In the genomic region with DNA sequence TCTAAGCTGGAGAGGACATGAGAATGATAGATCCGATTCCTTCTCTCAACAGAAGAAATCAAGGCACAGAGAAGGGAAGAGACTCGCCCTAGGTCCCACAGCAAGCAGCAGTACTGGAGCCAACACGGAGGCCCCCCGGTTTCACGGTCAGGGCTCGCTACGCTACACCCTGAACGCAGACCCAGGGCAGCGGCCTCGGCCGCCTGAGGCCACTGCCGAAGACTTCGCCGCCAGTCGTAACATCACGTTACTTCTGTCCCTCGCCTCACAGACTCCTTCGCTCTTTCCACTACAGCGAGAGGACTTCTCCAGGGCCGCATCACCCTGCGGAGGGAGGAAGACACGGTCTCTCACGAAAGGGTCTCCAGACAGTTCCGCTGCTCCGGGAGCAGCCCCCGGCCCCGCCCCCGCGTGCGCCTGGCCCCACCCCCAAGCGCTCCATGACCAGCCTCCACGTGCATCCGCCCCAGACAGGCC, we compare ENCODE assay signal across 1 cellular context.
TF ChIP-seq lines count a peak whose summit lies in the region.

No MANE protein-coding gene starts in this region.

TF ChIP-seq in HepG2, 621 proteins besides CTCF, POLR2A, EP300 and RAD21 (continued from another document and continues in another):
- TF ChIP-seq, protein P1, sequence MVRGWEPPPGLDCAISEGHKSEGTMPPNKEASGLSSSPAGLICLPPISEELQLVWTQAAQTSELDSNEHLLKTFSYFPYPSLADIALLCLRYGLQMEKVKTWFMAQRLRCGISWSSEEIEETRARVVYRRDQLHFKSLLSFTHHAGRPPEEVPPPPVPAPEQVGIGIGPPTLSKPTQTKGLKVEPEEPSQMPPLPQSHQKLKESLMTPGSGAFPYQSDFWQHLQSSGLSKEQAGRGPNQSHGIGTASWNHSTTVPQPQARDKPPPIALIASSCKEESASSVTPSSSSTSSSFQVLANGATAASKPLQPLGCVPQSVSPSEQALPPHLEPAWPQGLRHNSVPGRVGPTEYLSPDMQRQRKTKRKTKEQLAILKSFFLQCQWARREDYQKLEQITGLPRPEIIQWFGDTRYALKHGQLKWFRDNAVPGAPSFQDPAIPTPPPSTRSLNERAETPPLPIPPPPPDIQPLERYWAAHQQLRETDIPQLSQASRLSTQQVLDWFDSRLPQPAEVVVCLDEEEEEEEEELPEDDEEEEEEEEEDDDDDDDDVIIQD (CRISPR knock-in tag; IDR thresholded peaks at IDR 0.05; ENCODE audit: low read depth): no peak
- peak; percentile 70; the same call in 1 of the 2 replicates for TF ChIP-seq ZNF768 (CRISPR knock-in tag; IDR thresholded peaks at IDR 0.05)
- TF ChIP-seq RELA (CRISPR knock-in tag; IDR thresholded peaks at IDR 0.05): no peak
- TF ChIP-seq KDM4B (CRISPR knock-in tag; IDR thresholded peaks at IDR 0.05): no peak
- no peak for TF ChIP-seq GTF3A (CRISPR knock-in tag; conservative IDR thresholded peaks at IDR 0.05)
- TF ChIP-seq, protein P2, sequence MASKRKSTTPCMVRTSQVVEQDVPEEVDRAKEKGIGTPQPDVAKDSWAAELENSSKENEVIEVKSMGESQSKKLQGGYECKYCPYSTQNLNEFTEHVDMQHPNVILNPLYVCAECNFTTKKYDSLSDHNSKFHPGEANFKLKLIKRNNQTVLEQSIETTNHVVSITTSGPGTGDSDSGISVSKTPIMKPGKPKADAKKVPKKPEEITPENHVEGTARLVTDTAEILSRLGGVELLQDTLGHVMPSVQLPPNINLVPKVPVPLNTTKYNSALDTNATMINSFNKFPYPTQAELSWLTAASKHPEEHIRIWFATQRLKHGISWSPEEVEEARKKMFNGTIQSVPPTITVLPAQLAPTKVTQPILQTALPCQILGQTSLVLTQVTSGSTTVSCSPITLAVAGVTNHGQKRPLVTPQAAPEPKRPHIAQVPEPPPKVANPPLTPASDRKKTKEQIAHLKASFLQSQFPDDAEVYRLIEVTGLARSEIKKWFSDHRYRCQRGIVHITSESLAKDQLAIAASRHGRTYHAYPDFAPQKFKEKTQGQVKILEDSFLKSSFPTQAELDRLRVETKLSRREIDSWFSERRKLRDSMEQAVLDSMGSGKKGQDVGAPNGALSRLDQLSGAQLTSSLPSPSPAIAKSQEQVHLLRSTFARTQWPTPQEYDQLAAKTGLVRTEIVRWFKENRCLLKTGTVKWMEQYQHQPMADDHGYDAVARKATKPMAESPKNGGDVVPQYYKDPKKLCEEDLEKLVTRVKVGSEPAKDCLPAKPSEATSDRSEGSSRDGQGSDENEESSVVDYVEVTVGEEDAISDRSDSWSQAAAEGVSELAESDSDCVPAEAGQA (IDR thresholded peaks at IDR 0.05; ENCODE audit: low read depth): no peak
- TF ChIP-seq, protein P2 (CRISPR knock-in tag; IDR thresholded peaks at IDR 0.05; ENCODE audit: borderline replicate concordance): no peak
- TF ChIP-seq MIER2 (CRISPR knock-in tag; IDR thresholded peaks at IDR 0.05): 0 out of 2 replicates have a peak, but pooled peaks have one; percentile 6
- no peak for TF ChIP-seq ZNF616 (CRISPR knock-in tag; IDR thresholded peaks at IDR 0.05; ENCODE audit: low read depth)
- TF ChIP-seq, protein P3, sequence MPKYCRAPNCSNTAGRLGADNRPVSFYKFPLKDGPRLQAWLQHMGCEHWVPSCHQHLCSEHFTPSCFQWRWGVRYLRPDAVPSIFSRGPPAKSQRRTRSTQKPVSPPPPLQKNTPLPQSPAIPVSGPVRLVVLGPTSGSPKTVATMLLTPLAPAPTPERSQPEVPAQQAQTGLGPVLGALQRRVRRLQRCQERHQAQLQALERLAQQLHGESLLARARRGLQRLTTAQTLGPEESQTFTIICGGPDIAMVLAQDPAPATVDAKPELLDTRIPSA (CRISPR knock-in tag; IDR thresholded peaks at IDR 0.05; ENCODE audit: borderline replicate concordance): no peak
- TF ChIP-seq, protein P4, sequence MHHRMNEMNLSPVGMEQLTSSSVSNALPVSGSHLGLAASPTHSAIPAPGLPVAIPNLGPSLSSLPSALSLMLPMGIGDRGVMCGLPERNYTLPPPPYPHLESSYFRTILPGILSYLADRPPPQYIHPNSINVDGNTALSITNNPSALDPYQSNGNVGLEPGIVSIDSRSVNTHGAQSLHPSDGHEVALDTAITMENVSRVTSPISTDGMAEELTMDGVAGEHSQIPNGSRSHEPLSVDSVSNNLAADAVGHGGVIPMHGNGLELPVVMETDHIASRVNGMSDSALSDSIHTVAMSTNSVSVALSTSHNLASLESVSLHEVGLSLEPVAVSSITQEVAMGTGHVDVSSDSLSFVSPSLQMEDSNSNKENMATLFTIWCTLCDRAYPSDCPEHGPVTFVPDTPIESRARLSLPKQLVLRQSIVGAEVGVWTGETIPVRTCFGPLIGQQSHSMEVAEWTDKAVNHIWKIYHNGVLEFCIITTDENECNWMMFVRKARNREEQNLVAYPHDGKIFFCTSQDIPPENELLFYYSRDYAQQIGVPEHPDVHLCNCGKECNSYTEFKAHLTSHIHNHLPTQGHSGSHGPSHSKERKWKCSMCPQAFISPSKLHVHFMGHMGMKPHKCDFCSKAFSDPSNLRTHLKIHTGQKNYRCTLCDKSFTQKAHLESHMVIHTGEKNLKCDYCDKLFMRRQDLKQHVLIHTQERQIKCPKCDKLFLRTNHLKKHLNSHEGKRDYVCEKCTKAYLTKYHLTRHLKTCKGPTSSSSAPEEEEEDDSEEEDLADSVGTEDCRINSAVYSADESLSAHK (CRISPR knock-in tag; IDR thresholded peaks at IDR 0.05; ENCODE audit: borderline replicate concordance): no peak
- TF ChIP-seq, protein P5, sequence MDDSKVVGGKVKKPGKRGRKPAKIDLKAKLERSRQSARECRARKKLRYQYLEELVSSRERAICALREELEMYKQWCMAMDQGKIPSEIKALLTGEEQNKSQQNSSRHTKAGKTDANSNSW (CRISPR knock-in tag; IDR thresholded peaks at IDR 0.05; ENCODE audit: borderline replicate concordance): no peak
- no peak for TF ChIP-seq TBL1XR1 (IDR thresholded peaks at IDR 0.05; ENCODE audit: borderline replicate concordance, low read length, partially characterized antibody)
- no peak for TF ChIP-seq MED1 (CRISPR knock-in tag; IDR thresholded peaks at IDR 0.05)
- TF ChIP-seq, protein P6, sequence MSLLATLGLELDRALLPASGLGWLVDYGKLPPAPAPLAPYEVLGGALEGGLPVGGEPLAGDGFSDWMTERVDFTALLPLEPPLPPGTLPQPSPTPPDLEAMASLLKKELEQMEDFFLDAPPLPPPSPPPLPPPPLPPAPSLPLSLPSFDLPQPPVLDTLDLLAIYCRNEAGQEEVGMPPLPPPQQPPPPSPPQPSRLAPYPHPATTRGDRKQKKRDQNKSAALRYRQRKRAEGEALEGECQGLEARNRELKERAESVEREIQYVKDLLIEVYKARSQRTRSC (CRISPR knock-in tag; IDR thresholded peaks at IDR 0.05; ENCODE audit: low read depth): no peak
- no peak for TF ChIP-seq PTBP1 (IDR thresholded peaks at IDR 0.05; ENCODE audit: low read depth, low read length, poor library complexity, severe bottlenecking)
- TF ChIP-seq MYC (CRISPR knock-in tag; IDR thresholded peaks at IDR 0.05; ENCODE audit: borderline replicate concordance): no peak
- TF ChIP-seq MBNL3 (CRISPR knock-in tag; conservative IDR thresholded peaks at IDR 0.05): no peak
- no peak for TF ChIP-seq ZNF879 (CRISPR knock-in tag; IDR thresholded peaks at IDR 0.05)
- TF ChIP-seq, protein P7, sequence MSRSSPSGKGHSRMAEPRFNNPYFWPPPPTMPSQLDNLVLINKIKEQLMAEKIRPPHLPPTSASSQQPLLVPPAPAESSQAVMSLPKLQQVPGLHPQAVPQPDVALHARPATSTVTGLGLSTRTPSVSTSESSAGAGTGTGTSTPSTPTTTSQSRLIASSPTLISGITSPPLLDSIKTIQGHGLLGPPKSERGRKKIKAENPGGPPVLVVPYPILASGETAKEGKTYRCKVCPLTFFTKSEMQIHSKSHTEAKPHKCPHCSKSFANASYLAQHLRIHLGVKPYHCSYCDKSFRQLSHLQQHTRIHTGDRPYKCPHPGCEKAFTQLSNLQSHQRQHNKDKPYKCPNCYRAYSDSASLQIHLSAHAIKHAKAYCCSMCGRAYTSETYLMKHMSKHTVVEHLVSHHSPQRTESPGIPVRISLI (CRISPR knock-in tag; IDR thresholded peaks at IDR 0.05; ENCODE audit: borderline replicate concordance): no peak
- TF ChIP-seq PCBP2 (optimal IDR thresholded peaks at IDR 0.05; ENCODE audit: low read depth, low read length, poor library complexity, severe bottlenecking): no peak
- TF ChIP-seq, protein P8, sequence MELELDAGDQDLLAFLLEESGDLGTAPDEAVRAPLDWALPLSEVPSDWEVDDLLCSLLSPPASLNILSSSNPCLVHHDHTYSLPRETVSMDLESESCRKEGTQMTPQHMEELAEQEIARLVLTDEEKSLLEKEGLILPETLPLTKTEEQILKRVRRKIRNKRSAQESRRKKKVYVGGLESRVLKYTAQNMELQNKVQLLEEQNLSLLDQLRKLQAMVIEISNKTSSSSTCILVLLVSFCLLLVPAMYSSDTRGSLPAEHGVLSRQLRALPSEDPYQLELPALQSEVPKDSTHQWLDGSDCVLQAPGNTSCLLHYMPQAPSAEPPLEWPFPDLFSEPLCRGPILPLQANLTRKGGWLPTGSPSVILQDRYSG (CRISPR knock-in tag; IDR thresholded peaks at IDR 0.05): no peak
- TF ChIP-seq ZNF549 (CRISPR knock-in tag; IDR thresholded peaks at IDR 0.05): no peak
- TF ChIP-seq IRX3 (CRISPR knock-in tag; IDR thresholded peaks at IDR 0.05; ENCODE audit: borderline replicate concordance, low read depth): no peak
- TF ChIP-seq PHF21A (CRISPR knock-in tag; IDR thresholded peaks at IDR 0.05): no peak
- TF ChIP-seq NPAS2 (CRISPR knock-in tag; IDR thresholded peaks at IDR 0.05; ENCODE audit: borderline replicate concordance): no peak
- TF ChIP-seq, protein P9, sequence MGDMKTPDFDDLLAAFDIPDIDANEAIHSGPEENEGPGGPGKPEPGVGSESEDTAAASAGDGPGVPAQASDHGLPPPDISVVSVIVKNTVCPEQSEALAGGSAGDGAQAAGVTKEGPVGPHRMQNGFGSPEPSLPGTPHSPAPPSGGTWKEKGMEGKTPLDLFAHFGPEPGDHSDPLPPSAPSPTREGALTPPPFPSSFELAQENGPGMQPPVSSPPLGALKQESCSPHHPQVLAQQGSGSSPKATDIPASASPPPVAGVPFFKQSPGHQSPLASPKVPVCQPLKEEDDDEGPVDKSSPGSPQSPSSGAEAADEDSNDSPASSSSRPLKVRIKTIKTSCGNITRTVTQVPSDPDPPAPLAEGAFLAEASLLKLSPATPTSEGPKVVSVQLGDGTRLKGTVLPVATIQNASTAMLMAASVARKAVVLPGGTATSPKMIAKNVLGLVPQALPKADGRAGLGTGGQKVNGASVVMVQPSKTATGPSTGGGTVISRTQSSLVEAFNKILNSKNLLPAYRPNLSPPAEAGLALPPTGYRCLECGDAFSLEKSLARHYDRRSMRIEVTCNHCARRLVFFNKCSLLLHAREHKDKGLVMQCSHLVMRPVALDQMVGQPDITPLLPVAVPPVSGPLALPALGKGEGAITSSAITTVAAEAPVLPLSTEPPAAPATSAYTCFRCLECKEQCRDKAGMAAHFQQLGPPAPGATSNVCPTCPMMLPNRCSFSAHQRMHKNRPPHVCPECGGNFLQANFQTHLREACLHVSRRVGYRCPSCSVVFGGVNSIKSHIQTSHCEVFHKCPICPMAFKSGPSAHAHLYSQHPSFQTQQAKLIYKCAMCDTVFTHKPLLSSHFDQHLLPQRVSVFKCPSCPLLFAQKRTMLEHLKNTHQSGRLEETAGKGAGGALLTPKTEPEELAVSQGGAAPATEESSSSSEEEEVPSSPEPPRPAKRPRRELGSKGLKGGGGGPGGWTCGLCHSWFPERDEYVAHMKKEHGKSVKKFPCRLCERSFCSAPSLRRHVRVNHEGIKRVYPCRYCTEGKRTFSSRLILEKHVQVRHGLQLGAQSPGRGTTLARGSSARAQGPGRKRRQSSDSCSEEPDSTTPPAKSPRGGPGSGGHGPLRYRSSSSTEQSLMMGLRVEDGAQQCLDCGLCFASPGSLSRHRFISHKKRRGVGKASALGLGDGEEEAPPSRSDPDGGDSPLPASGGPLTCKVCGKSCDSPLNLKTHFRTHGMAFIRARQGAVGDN (CRISPR knock-in tag; IDR thresholded peaks at IDR 0.05): peak; percentile 64
- no peak for TF ChIP-seq NFKB2 (CRISPR knock-in tag; IDR thresholded peaks at IDR 0.05; ENCODE audit: borderline replicate concordance)
- no peak for TF ChIP-seq CBX1 (IDR thresholded peaks at IDR 0.05; ENCODE audit: low read depth)
- TF ChIP-seq FOXJ3 (CRISPR knock-in tag; IDR thresholded peaks at IDR 0.05; ENCODE audit: borderline replicate concordance): no peak
- TF ChIP-seq, protein P10, sequence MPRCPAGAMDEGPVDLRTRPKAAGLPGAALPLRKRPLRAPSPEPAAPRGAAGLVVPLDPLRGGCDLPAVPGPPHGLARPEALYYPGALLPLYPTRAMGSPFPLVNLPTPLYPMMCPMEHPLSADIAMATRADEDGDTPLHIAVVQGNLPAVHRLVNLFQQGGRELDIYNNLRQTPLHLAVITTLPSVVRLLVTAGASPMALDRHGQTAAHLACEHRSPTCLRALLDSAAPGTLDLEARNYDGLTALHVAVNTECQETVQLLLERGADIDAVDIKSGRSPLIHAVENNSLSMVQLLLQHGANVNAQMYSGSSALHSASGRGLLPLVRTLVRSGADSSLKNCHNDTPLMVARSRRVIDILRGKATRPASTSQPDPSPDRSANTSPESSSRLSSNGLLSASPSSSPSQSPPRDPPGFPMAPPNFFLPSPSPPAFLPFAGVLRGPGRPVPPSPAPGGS (CRISPR knock-in tag; IDR thresholded peaks at IDR 0.05): no peak
- TF ChIP-seq ZNF737 (CRISPR knock-in tag; IDR thresholded peaks at IDR 0.05; ENCODE audit: borderline replicate concordance): no peak
- TF ChIP-seq, protein P11, sequence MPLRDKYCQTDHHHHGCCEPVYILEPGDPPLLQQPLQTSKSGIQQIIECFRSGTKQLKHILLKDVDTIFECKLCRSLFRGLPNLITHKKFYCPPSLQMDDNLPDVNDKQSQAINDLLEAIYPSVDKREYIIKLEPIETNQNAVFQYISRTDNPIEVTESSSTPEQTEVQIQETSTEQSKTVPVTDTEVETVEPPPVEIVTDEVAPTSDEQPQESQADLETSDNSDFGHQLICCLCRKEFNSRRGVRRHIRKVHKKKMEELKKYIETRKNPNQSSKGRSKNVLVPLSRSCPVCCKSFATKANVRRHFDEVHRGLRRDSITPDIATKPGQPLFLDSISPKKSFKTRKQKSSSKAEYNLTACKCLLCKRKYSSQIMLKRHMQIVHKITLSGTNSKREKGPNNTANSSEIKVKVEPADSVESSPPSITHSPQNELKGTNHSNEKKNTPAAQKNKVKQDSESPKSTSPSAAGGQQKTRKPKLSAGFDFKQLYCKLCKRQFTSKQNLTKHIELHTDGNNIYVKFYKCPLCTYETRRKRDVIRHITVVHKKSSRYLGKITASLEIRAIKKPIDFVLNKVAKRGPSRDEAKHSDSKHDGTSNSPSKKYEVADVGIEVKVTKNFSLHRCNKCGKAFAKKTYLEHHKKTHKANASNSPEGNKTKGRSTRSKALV (CRISPR knock-in tag; IDR thresholded peaks at IDR 0.05): no peak
